ENCODE assay signal across 20 cellular contexts in the genomic region with DNA sequence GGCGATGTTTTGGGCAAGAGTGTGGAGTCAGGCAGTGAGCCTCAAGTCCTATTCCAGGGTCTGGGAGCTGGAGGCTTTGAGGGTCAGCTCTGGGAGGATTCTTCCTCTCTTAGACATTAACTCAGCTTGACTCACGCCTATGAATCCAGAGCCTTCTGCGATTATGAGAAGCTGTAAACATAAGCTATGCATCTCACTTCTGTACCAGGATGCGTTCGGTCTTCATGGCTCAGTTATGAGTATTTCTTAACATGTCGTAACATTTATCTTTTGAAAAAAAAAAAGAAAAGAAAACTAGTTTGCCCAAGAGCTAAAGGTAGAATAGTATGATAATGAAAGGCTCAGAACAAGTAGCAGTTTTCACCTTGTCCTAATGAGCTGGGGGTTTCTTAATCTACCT. TPM values are rescaled to one million over a fixed set of nuclear protein-coding genes. Genes with fewer than 3 reads are reported as not detected.
"Had no signal": no experiment of that assay in that cellular context is flagged by ENCODE, and none has a peak within 500 bp of the region (broad histone marks: within the 10 kb centered on the region; RNA-seq: fewer than 3 reads in every experiment).

No MANE protein-coding gene starts in this region.

- H3K9me3 Mint-ChIP-seq: effector memory CD8-positive, alpha-beta T cell; natural killer cell had no signal

- H3K4me1 ChIP-seq: adrenal gland, heart right ventricle, pancreas had no signal

- H3K9me3 ChIP-seq: adrenal gland, neutrophil, pancreas, thoracic aorta had no signal

- H3K27ac ChIP-seq: adrenal gland, heart right ventricle, neutrophil, pancreas, thoracic aorta had no signal

- H3K36me3 ChIP-seq: adrenal gland, heart right ventricle, neutrophil, pancreas, thoracic aorta had no signal

- H3K27ac Mint-ChIP-seq: effector memory CD8-positive, alpha-beta T cell; natural killer cell; stimulated activated naive B cell treated with anti-CD40 and anti-IgM and Interleukin-4, amounts not matched to agents 10 μg/mL and 1 μg/mL and 100 μg/mL, for 72 hours had no signal

- H3K4me1 Mint-ChIP-seq: natural killer cell; stimulated activated naive B cell treated with anti-CD40 and anti-IgM and Interleukin-4, amounts not matched to agents 10 μg/mL and 1 μg/mL and 100 μg/mL, for 72 hours had no signal

- H3K4me3 Mint-ChIP-seq: effector memory CD8-positive, alpha-beta T cell; natural killer cell; stimulated activated naive B cell treated with anti-CD40 and anti-IgM and Interleukin-4, amounts not matched to agents 10 μg/mL and 1 μg/mL and 100 μg/mL, for 72 hours had no signal

- H3K27me3 ChIP-seq: pancreas had no signal

- H3K36me3 Mint-ChIP-seq: natural killer cell; stimulated activated naive B cell treated with anti-CD40 and anti-IgM and Interleukin-4, amounts not matched to agents 10 μg/mL and 1 μg/mL and 100 μg/mL, for 72 hours had no signal

- DNase-seq: activated CD4-positive, alpha-beta T cell treated with anti-CD3 and anti-CD28 coated beads, Interleukin-2, amount 50 U/mL, for 1 hour; activated CD4-positive, CD25-positive, alpha-beta regulatory T cell treated with anti-CD3 and anti-CD28 coated beads, Interleukin-2, amount 50 U/mL, for 72 hours; activated CD8-positive, alpha-beta memory T cell treated with anti-CD3 and anti-CD28 coated beads, Interleukin-2, amount 50 U/mL, for 4 hours; activated effector memory CD4-positive, alpha-beta T cell treated with anti-CD3 and anti-CD28 coated beads, Interleukin-2, amount 50 U/mL, for 16 hours; activated naive CD4-positive, alpha-beta T cell treated with anti-CD3 and anti-CD28 coated beads, Interleukin-2, amount 50 U/mL, for 16 hours; activated T-cell treated with anti-CD3 and anti-CD28 coated beads, Interleukin-2, amount 50 U/mL, for 48 hours; adrenal gland; effector memory CD8-positive, alpha-beta T cell; erythroblast; heart right ventricle; left cardiac atrium; natural killer cell; pancreas; stimulated activated naive B cell treated with anti-CD40 and anti-IgM and Interleukin-4, amounts not matched to agents 10 μg/mL and 1 μg/mL and 100 μg/mL, for 72 hours had no signal

- H3K4me3 ChIP-seq: adrenal gland, heart right ventricle, pancreas, thoracic aorta had no signal

RNA-seq across cellular contexts. Expression of a gene that starts 4.6 kb away (rescaled TPM):
- total RNA-seq: natural killer cell; T-helper 1 cell treated with Interleukin-12 subunit alpha and Interleukin-12 subunit beta and Interleukin-4 antibody, amounts not matched to agents 30 ng/mL and 1 ng/mL, for 36 hours had no signal

RNA-seq across cellular contexts. Expression of a gene that starts 25.2 kb away (rescaled TPM):
- total RNA-seq: cardiac septum; mesenteric fat pad; natural killer cell; sciatic nerve; T-helper 1 cell treated with Interleukin-12 subunit alpha and Interleukin-12 subunit beta and Interleukin-4 antibody, amounts not matched to agents 30 ng/mL and 1 ng/mL, for 36 hours had no signal
